Comparison of ENCODE assay signal across 17 cellular contexts in the genomic region with DNA sequence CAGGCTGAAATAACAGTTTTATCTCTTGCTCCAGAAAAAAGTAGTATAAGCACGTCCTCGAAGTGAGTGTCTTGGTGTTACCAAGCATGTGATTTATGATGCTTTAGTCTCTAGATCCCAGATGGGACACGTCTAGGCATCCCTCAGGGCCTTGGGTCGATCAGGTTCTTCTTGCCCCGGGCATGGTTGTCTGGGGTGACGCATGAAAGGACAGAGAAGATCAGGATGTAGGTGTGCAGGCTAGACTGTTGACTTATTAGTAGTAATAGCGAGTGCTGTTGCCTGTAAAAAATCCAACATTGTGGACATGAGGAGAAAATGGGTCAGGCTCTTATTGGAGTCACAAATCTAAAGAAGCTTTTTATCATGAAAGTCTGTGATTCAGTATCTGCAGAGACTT.
DNase-seq lines count a peak whose midpoint lies in the region; ATAC-seq, FAIRE-seq and TF ChIP-seq lines count a peak whose summit lies in the region.
"Had no signal": no experiment of that assay in that cellular context is flagged by ENCODE, and none has a peak within 500 bp of the region (broad histone marks: within the 10 kb centered on the region; RNA-seq: fewer than 3 reads in every experiment).

No MANE protein-coding gene starts in this region.

- dilution Hi-C loops in keratinocyte (cut with MboI; ENCODE audit: extremely low pct_ligation_motif_present, low sequenced_read_pairs), result no loop called here

- H3K4me1 Mint-ChIP-seq in activated naive CD4-positive, alpha-beta T cell treated with anti-CD3 and anti-CD28 coated beads, Interleukin-2, amount 50 U/mL, for 24 hours, result peaks cover 15% of the 10 kb centered on the region
- H3K4me1 Mint-ChIP-seq in CD4-positive, alpha-beta T cell (ENCODE audit: low read depth), result peaks cover 24% of the 10 kb centered on the region
- peaks cover 21% of the 10 kb centered on the region for H3K4me1 Mint-ChIP-seq in activated T-helper 2 cell treated with anti-CD3 and anti-CD28 coated beads, Interferon-gamma antibody, Interleukin-2, Interleukin-4, amounts not matched to agents 10 μg/mL and 5 μg/mL and 100 μg/mL, durations not matched to agents 14 hours and 24 hours and 36 hours (ENCODE audit: low read depth)
- H3K4me1 Mint-ChIP-seq: GM23338 had no signal

- ATAC-seq in CD4-positive, alpha-beta T cell (ENCODE audit: poor library complexity), result no peak
- no peak for ATAC-seq in upper lobe of right lung
- ATAC-seq: GM23338 had no signal

- intact Hi-C loops in CD4-positive, alpha-beta T cell (cut with DNase I, micrococcal nuclease), result no loop called here
- intact Hi-C loops in activated T-helper 2 cell treated with anti-CD3 and anti-CD28 coated beads, Interferon-gamma antibody, Interleukin-2, Interleukin-4, amounts not matched to agents 10 μg/mL and 5 μg/mL and 100 μg/mL, durations not matched to agents 14 hours and 24 hours and 36 hours (cut with micrococcal nuclease), result no loop called here
- intact Hi-C loops in upper lobe of right lung (cut with DNase I), result no loop called here

- CTCF ChIA-PET in CD4-positive, alpha-beta T cell (lab: Charles Lee), result no interaction called here

- H2AFZ ChIP-seq in keratinocyte (ENCODE audit: control insufficient read depth, low read length), result no peak overlapping the region
- H2AFZ ChIP-seq: GM23338 had no signal

- peaks cover 10% of the 10 kb centered on the region for H3K9me3 ChIP-seq in CD4-positive, alpha-beta T cell (ENCODE audit: control insufficient read depth, low read length)
- H3K9me3 ChIP-seq in keratinocyte (ENCODE audit: control insufficient read depth, low read depth, low read length) (no peaks in the 10 kb centered on the region), upper lobe of right lung (peaks cover 6% of the 10 kb centered on the region), MG63 (no peaks in the 10 kb centered on the region)

- no peaks in the 10 kb centered on the region for H3K27me3 Mint-ChIP-seq in activated naive CD4-positive, alpha-beta T cell treated with anti-CD3 and anti-CD28 coated beads, Interleukin-2, amount 50 U/mL, for 24 hours
- H3K27me3 Mint-ChIP-seq in CD4-positive, alpha-beta T cell, result no peaks in the 10 kb centered on the region
- H3K27me3 Mint-ChIP-seq in activated T-helper 2 cell treated with anti-CD3 and anti-CD28 coated beads, Interferon-gamma antibody, Interleukin-2, Interleukin-4, amounts not matched to agents 10 μg/mL and 5 μg/mL and 100 μg/mL, durations not matched to agents 14 hours and 24 hours and 36 hours (ENCODE audit: low read depth), result no peaks in the 10 kb centered on the region
- H3K27me3 Mint-ChIP-seq: CD8-positive, alpha-beta memory T cell had no signal

- no peak overlapping the region for H3K4me2 ChIP-seq in keratinocyte (ENCODE audit: control insufficient read depth, extremely low read depth, insufficient read depth, low read depth, low read length)
- H3K4me2 ChIP-seq: GM23338 had no signal

- H3K4me1 ChIP-seq in keratinocyte (ENCODE audit: control insufficient read depth, extremely low read depth, insufficient read depth, low read length) (no peaks in the 10 kb centered on the region), upper lobe of right lung (no peaks in the 10 kb centered on the region)
- H3K4me1 ChIP-seq: Caco-2 had no signal

- TF ChIP-seq CTCF in CD4-positive, alpha-beta T cell (IDR thresholded peaks at IDR 0.05), result no peak
- TF ChIP-seq CTCF in keratinocyte (optimal IDR thresholded peaks at IDR 0.05 in 1 of 3, IDR thresholded peaks at IDR 0.05 in 1 of 3, conservative IDR thresholded peaks at IDR 0.05 in 1 of 3; ENCODE audit: extremely low read depth in 1 of 3, insufficient read depth in 2 of 3, low read length in 3 of 3), result no peak
- no peak for TF ChIP-seq CTCF in upper lobe of right lung (IDR thresholded peaks at IDR 0.05)

- no peaks in the 10 kb centered on the region for H3K9me3 Mint-ChIP-seq in activated naive CD4-positive, alpha-beta T cell treated with anti-CD3 and anti-CD28 coated beads, Interleukin-2, amount 50 U/mL, for 24 hours
- H3K9me3 Mint-ChIP-seq in CD4-positive, alpha-beta T cell, result peaks cover 5% of the 10 kb centered on the region
- H3K9me3 Mint-ChIP-seq in activated T-helper 2 cell treated with anti-CD3 and anti-CD28 coated beads, Interferon-gamma antibody, Interleukin-2, Interleukin-4, amounts not matched to agents 10 μg/mL and 5 μg/mL and 100 μg/mL, durations not matched to agents 14 hours and 24 hours and 36 hours, result peaks cover 5% of the 10 kb centered on the region
- H3K9me3 Mint-ChIP-seq: GM23338, H9 had no signal

- POLR2A ChIA-PET in CD4-positive, alpha-beta T cell (lab: Charles Lee), result no interaction called here

- peaks cover 0 to 5% of the 10 kb centered on the region in 2 experiments for H3K36me3 ChIP-seq in keratinocyte (ENCODE audit: control insufficient read depth in 2 of 2, extremely low read depth in 1 of 2, insufficient read depth in 2 of 2, low read length in 2 of 2)
- peaks cover 41% of the 10 kb centered on the region for H3K36me3 ChIP-seq in upper lobe of right lung
- H3K36me3 ChIP-seq in MG63, result peaks cover 14% of the 10 kb centered on the region

- H4K20me1 ChIP-seq in keratinocyte (ENCODE audit: control insufficient read depth, extremely low read depth, insufficient read depth, low read length), result no peaks in the 10 kb centered on the region

- H3K27ac ChIP-seq in CD4-positive, alpha-beta T cell (ENCODE audit: low read depth, low read length), result no peak overlapping the region
- no peak overlapping the region for H3K27ac ChIP-seq in keratinocyte (ENCODE audit: control insufficient read depth, insufficient read depth, low read length)
- H3K27ac ChIP-seq in upper lobe of right lung, result no peak overlapping the region

- no peak overlapping the region for H3K4me3 ChIP-seq in keratinocyte (ENCODE audit: control insufficient read depth in 2 of 3, extremely low read depth in 1 of 3, insufficient read depth in 2 of 3, low read depth in 1 of 3, low read length in 3 of 3)
- H3K4me3 ChIP-seq in upper lobe of right lung, result no peak overlapping the region
- no peak overlapping the region for H3K4me3 ChIP-seq in MG63
- H3K4me3 ChIP-seq: GM23338 had no signal

- H3K36me3 Mint-ChIP-seq in activated naive CD4-positive, alpha-beta T cell treated with anti-CD3 and anti-CD28 coated beads, Interleukin-2, amount 50 U/mL, for 24 hours, result peaks cover 45% of the 10 kb centered on the region
- peaks cover 100% of the 10 kb centered on the region for H3K36me3 Mint-ChIP-seq in CD4-positive, alpha-beta T cell (ENCODE audit: low read depth)
- H3K36me3 Mint-ChIP-seq in activated T-helper 2 cell treated with anti-CD3 and anti-CD28 coated beads, Interferon-gamma antibody, Interleukin-2, Interleukin-4, amounts not matched to agents 10 μg/mL and 5 μg/mL and 100 μg/mL, durations not matched to agents 14 hours and 24 hours and 36 hours (ENCODE audit: low read depth), result peaks cover 85% of the 10 kb centered on the region

- no peak overlapping the region for H3K9ac ChIP-seq in keratinocyte (ENCODE audit: control insufficient read depth, extremely low read depth, insufficient read depth, low read length)

- DNase-seq in activated naive CD4-positive, alpha-beta T cell treated with anti-CD3 and anti-CD28 coated beads, Interleukin-2, amount 50 U/mL, for 16 hours, result no peak
- DNase-seq in CD4-positive, alpha-beta T cell, result no peak
- DNase-seq in activated T-helper 2 cell treated with anti-CD3 and anti-CD28 coated beads, Interferon-gamma antibody, Interleukin-2, Interleukin-4, amounts not matched to agents 10 μg/mL and 5 μg/mL and 100 μg/mL, durations not matched to agents 14 hours and 24 hours and 36 hours (ENCODE audit: low spot score), result no peak
- DNase-seq in keratinocyte (ENCODE audit: low read depth, low spot score) (peak; percentile 68), upper lobe of right lung (no peak), MG63 (no peak), NCI-H1048 (lab: John Stamatoyannopoulos, UW) (no peak)
- DNase-seq: ACHN; C1 segment of cervical spinal cord; CD8-positive, alpha-beta memory T cell; DND-41; GDM1; H9 had no signal

- peak; percentile 17 for FAIRE-seq in keratinocyte (lab: Jason Lieb, UNC)
- FAIRE-seq: GM12892 had no signal

- peak overlapping the region; percentile 51 for H3K27ac Mint-ChIP-seq in activated naive CD4-positive, alpha-beta T cell treated with anti-CD3 and anti-CD28 coated beads, Interleukin-2, amount 50 U/mL, for 24 hours
- H3K27ac Mint-ChIP-seq in CD4-positive, alpha-beta T cell, result peak overlapping the region; percentile 62
- H3K27ac Mint-ChIP-seq in activated T-helper 2 cell treated with anti-CD3 and anti-CD28 coated beads, Interferon-gamma antibody, Interleukin-2, Interleukin-4, amounts not matched to agents 10 μg/mL and 5 μg/mL and 100 μg/mL, durations not matched to agents 14 hours and 24 hours and 36 hours, result peak overlapping the region; percentile 19
- H3K27ac Mint-ChIP-seq: GM23338 had no signal

- H3K27me3 ChIP-seq in CD4-positive, alpha-beta T cell (ENCODE audit: control insufficient read depth, insufficient read depth, low read length), result no peaks in the 10 kb centered on the region
- no peaks in the 10 kb centered on the region for H3K27me3 ChIP-seq in keratinocyte (ENCODE audit: control insufficient read depth, extremely low read depth, insufficient read depth, low read length)
- H3K27me3 ChIP-seq in upper lobe of right lung, result no peaks in the 10 kb centered on the region
- no peaks in the 10 kb centered on the region for H3K27me3 ChIP-seq in MG63

- H3K79me2 ChIP-seq in keratinocyte (ENCODE audit: control insufficient read depth, insufficient read depth, low read length), result no peaks in the 10 kb centered on the region

- H3K9me1 ChIP-seq in keratinocyte (ENCODE audit: control insufficient read depth, extremely low read depth, insufficient read depth, low read length), result no peaks in the 10 kb centered on the region

- H3K4me3 Mint-ChIP-seq in activated naive CD4-positive, alpha-beta T cell treated with anti-CD3 and anti-CD28 coated beads, Interleukin-2, amount 50 U/mL, for 24 hours, result no peak overlapping the region
- no peak overlapping the region for H3K4me3 Mint-ChIP-seq in CD4-positive, alpha-beta T cell
- H3K4me3 Mint-ChIP-seq in activated T-helper 2 cell treated with anti-CD3 and anti-CD28 coated beads, Interferon-gamma antibody, Interleukin-2, Interleukin-4, amounts not matched to agents 10 μg/mL and 5 μg/mL and 100 μg/mL, durations not matched to agents 14 hours and 24 hours and 36 hours (ENCODE audit: low read depth), result no peak overlapping the region
- H3K4me3 Mint-ChIP-seq: CD8-positive, alpha-beta memory T cell; GM23338; H9 had no signal
